8 cellular contexts compared by ENCODE assay signal in genomic region chr17:45020354-45021138, GRCh38. TPM values are rescaled to one million over a fixed set of nuclear protein-coding genes. Genes with fewer than 3 reads are reported as not detected.
DNase-seq lines count a peak whose midpoint lies in the region; ATAC-seq and TF ChIP-seq lines count a peak whose summit lies in the region.

No MANE protein-coding gene starts in this region.

- no peak for ATAC-seq in HG02798 (IDR thresholded peaks at IDR 0.05; ENCODE audit: poor library complexity, unreplicated experiment)

- CTCF ChIA-PET in CD8-positive, alpha-beta memory T cell (lab: Charles Lee) = interaction anchor here (0.7 to 5.4 kb wide), 15 partner anchors 11 to 246 kb away, joined by 3 to 45 read pairs (median 4); partner anchors contain the start of gene C1QL1

- no peak for TF ChIP-seq EP300 in suprapubic skin (IDR thresholded peaks at IDR 0.05)

- H3K27ac ChIP-seq in CD8-positive, alpha-beta memory T cell (ENCODE audit: low read depth, low read length) = no peak overlapping the region
- H3K27ac ChIP-seq in suprapubic skin = no peak overlapping the region

- peaks cover 0 to 11% (median 2%) of the 10 kb centered on the region in 3 donors for H3K36me3 Mint-ChIP-seq in CD8-positive, alpha-beta memory T cell
- peaks cover 5% of the 10 kb centered on the region for H3K36me3 Mint-ChIP-seq in neural crest cell (ENCODE audit: low read depth)

- WGBS in suprapubic skin = 41% methylated on average over 13 of the region's 17 CpGs

- no peak for TF ChIP-seq CTCF in neural crest cell (conservative IDR thresholded peaks at IDR 0.05)
- TF ChIP-seq CTCF in suprapubic skin (IDR thresholded peaks at IDR 0.05) = no peak

- H3K9me3 Mint-ChIP-seq in CD8-positive, alpha-beta memory T cell = no peaks in the 10 kb centered on the region
- H3K9me3 Mint-ChIP-seq in neural crest cell = no peaks in the 10 kb centered on the region

- no peaks in the 10 kb centered on the region for H3K9me3 ChIP-seq in CD8-positive, alpha-beta memory T cell (ENCODE audit: low read length)
- no peaks in the 10 kb centered on the region for H3K9me3 ChIP-seq in suprapubic skin

- H3K4me3 ChIP-seq in CD8-positive, alpha-beta memory T cell (ENCODE audit: low read length) = no peak overlapping the region
- no peak overlapping the region for H3K4me3 ChIP-seq in suprapubic skin

- POLR2A ChIA-PET in CD8-positive, alpha-beta memory T cell (lab: Charles Lee) = no interaction called here

- H3K4me1 Mint-ChIP-seq in CD8-positive, alpha-beta memory T cell = peaks cover 13 to 21% (median 21%) of the 10 kb centered on the region in 3 donors
- peaks cover 28% of the 10 kb centered on the region for H3K4me1 Mint-ChIP-seq in neural crest cell

- TF ChIP-seq POLR2A in suprapubic skin (IDR thresholded peaks at IDR 0.05) = no peak

- peaks cover 20% of the 10 kb centered on the region for H3K4me1 ChIP-seq in CD8-positive, alpha-beta memory T cell (ENCODE audit: insufficient read depth, low read length)
- H3K4me1 ChIP-seq in suprapubic skin = peaks cover 50% of the 10 kb centered on the region

- no peak for DNase-seq in CD8-positive, alpha-beta memory T cell
- DNase-seq in NCI-H510A treated with DMSO at 0.1 percent for 48 hours (lab: John Stamatoyannopoulos, UW) = peak; percentile 24
- peak; percentile 50 for DNase-seq in fibroblast of peridontal ligament (ENCODE audit: extremely low read depth)
- DNase-seq in neural crest cell (ENCODE audit: low read depth, low spot score) = no peak
- DNase-seq in EL = no peak
- no peak for DNase-seq in suprapubic skin (ENCODE audit: low spot score in 2 of 2)
- DNase-seq in amniotic stem cell (lab: John Stamatoyannopoulos, UW) = no peak

- H3K4me3 Mint-ChIP-seq in CD8-positive, alpha-beta memory T cell = peak overlapping the region in 6 of 7 donors; percentile 55 to 76 (median 63)
- H3K4me3 Mint-ChIP-seq in neural crest cell = peak overlapping the region; percentile 76

- peak overlapping the region in 1 of 8 donors; percentile 25 for H3K27ac Mint-ChIP-seq in CD8-positive, alpha-beta memory T cell
- H3K27ac Mint-ChIP-seq in neural crest cell (ENCODE audit: unreplicated experiment) = no peak overlapping the region

- H3K27me3 Mint-ChIP-seq in CD8-positive, alpha-beta memory T cell = peaks cover 22 to 46% of the 10 kb centered on the region in 2 donors
- peaks cover 48% of the 10 kb centered on the region for H3K27me3 Mint-ChIP-seq in neural crest cell (ENCODE audit: low read depth)

- H3K36me3 ChIP-seq in CD8-positive, alpha-beta memory T cell (ENCODE audit: insufficient read depth, low read length) = no peaks in the 10 kb centered on the region
- peaks cover 13% of the 10 kb centered on the region for H3K36me3 ChIP-seq in suprapubic skin

- H3K27me3 ChIP-seq in CD8-positive, alpha-beta memory T cell (ENCODE audit: insufficient read depth, low read length, poor library complexity, severe bottlenecking) = peaks cover 32% of the 10 kb centered on the region
- H3K27me3 ChIP-seq in suprapubic skin = no peaks in the 10 kb centered on the region

RNA-seq across cellular contexts. Expression of gene DCAKD, which starts 30.9 kb away (rescaled TPM):
- 10 to 100 TPM; 31.3 to 32.5 TPM for total RNA-seq in CD8-positive, alpha-beta memory T cell
- 17.6 TPM for polyA plus RNA-seq in CD8-positive, alpha-beta memory T cell
- total RNA-seq in neural crest cell = 89.6 and 91.8 TPM in 2 replicates
- 10 to 100 TPM; 49.1 to 68.5 (median 60.9) TPM for total RNA-seq in suprapubic skin

RNA-seq across cellular contexts. Expression of gene NMT1, which starts 40.6 kb away (rescaled TPM):
- total RNA-seq in CD8-positive, alpha-beta memory T cell = 100 to 1,000 TPM; 189 to 198 TPM
- 82.0 TPM for polyA plus RNA-seq in CD8-positive, alpha-beta memory T cell
- total RNA-seq in neural crest cell (116 and 118 TPM in 2 replicates), suprapubic skin (10 to 100 TPM; 53.2 to 73.3 (median 65.9) TPM)

RNA-seq across cellular contexts. Expression of gene C1QL1, which starts 52.4 kb away (rescaled TPM):
- total RNA-seq in CD8-positive, alpha-beta memory T cell = not detected
- polyA plus RNA-seq in CD8-positive, alpha-beta memory T cell = not detected
- total RNA-seq in neural crest cell (7.1 and 7.7 TPM in 2 replicates), suprapubic skin (not detected)

Comparison
In these comparisons a context has a peak if more than half of its experiments do, and no peak if none do; other contexts are left out.
1. DNase-seq: peak in NCI-H510A treated with DMSO at 0.1 percent for 48 hours (single experiment) and fibroblast of peridontal ligament (single experiment); none in CD8-positive, alpha-beta memory T cell (0 of 5), neural crest cell (single experiment), EL (single experiment), suprapubic skin (0 of 2) and amniotic stem cell (single experiment).